Comparison of ENCODE assay signal across 12 cellular contexts in the genomic region with DNA sequence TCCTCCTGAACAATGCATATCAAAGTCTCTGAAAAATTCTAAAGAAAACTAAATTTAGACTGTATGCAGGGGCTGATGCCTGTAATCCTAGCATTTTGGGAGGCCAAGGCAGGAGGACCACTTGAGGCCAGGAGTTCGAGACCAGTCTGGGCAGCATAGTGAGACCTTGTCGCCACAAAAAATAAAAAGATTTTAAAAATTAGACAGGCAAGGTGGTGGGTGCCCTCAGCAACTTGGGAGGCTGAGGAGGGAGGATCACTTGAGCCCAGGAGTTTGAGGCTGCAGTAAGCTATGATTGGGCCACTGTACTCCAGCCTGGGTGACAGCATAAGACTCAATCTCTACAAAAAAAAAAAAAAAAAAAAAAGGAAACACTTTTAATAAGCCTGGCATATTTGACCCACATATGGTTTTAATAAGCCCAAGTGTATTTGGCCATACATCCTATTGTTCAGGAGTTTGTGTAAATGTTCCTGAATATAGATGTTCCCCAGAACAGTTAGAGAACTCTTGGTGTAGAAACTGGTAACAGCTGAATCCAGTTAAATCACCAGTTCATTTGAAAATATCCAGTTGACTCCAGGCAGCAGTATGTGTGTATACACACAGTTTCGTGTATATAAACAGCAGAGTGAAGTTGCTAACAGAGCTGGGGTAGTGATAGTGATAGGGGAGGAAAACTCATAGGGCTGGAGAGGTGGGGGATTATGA. TPM values are rescaled to one million over a fixed set of nuclear protein-coding genes. Genes with fewer than 3 reads are reported as not detected.
DNase-seq lines count a peak whose midpoint lies in the region; ATAC-seq and TF ChIP-seq lines count a peak whose summit lies in the region.
"Had no signal": no experiment of that assay in that cellular context is flagged by ENCODE, and none has a peak within 500 bp of the region (broad histone marks: within the 10 kb centered on the region; RNA-seq: fewer than 3 reads in every experiment).

No MANE protein-coding gene starts in this region.

- no peaks in the 10 kb centered on the region for H3K9me3 ChIP-seq in esophagus squamous epithelium
- H3K9me3 ChIP-seq in trophoblast cell (ENCODE audit: insufficient read depth, low read depth, low read length), result no peaks in the 10 kb centered on the region
- no peaks in the 10 kb centered on the region for H3K9me3 ChIP-seq in ascending aorta
- H3K9me3 ChIP-seq: HAP-1, heart left ventricle had no signal

- H3K23ac ChIP-seq in trophoblast cell (ENCODE audit: low read length), result no peak overlapping the region

- H4K8ac ChIP-seq in trophoblast cell (ENCODE audit: low read depth, low read length), result no peak overlapping the region

- H3K27me3 ChIP-seq in esophagus squamous epithelium, result no peaks in the 10 kb centered on the region
- H3K27me3 ChIP-seq in trophoblast cell (ENCODE audit: insufficient read depth, low read length), result no peaks in the 10 kb centered on the region
- no peaks in the 10 kb centered on the region for H3K27me3 ChIP-seq in ascending aorta
- H3K27me3 ChIP-seq: heart left ventricle had no signal

- no peaks in the 10 kb centered on the region for H3K79me2 ChIP-seq in trophoblast cell (ENCODE audit: control insufficient read depth, insufficient read depth, low read length, poor library complexity)

- no peaks in the 10 kb centered on the region for H3K36me3 ChIP-seq in esophagus squamous epithelium
- H3K36me3 ChIP-seq in trophoblast cell (ENCODE audit: control insufficient read depth in 1 of 2, insufficient read depth in 2 of 2, low read length in 2 of 2), result no peaks in the 10 kb centered on the region
- no peaks in the 10 kb centered on the region for H3K36me3 ChIP-seq in ascending aorta
- H3K36me3 ChIP-seq: HAP-1, heart left ventricle had no signal

- H3K4me2 ChIP-seq in trophoblast cell (ENCODE audit: low read length), result no peak overlapping the region

- H4K12ac ChIP-seq in trophoblast cell (ENCODE audit: low read depth, low read length), result no peak overlapping the region

- no peak overlapping the region for H3K18ac ChIP-seq in trophoblast cell (ENCODE audit: low read length)

- peak overlapping the region; percentile 4 for H4K91ac ChIP-seq in trophoblast cell (ENCODE audit: low read depth, low read length)

- peak overlapping the region; percentile 2 for H2BK5ac ChIP-seq in trophoblast cell (ENCODE audit: low read depth, low read length, poor library complexity)

- TF ChIP-seq POLR2A in esophagus squamous epithelium (IDR thresholded peaks at IDR 0.05), result no peak

- peaks cover 0 to 46% (median 6%) of the 10 kb centered on the region in 3 donors for H3K4me1 ChIP-seq in esophagus squamous epithelium
- H3K4me1 ChIP-seq in trophoblast cell (ENCODE audit: control insufficient read depth in 1 of 2, insufficient read depth in 2 of 2, low read length in 2 of 2), result peaks cover 8 to 16% of the 10 kb centered on the region in 2 experiments
- H3K4me1 ChIP-seq in ascending aorta, result no peaks in the 10 kb centered on the region

- DNase-seq in esophagus squamous epithelium (lab: John Stamatoyannopoulos, UW) (no peak), trophoblast cell (no peak), ascending aorta (ENCODE audit: low spot score in 2 of 2) (no peak), NK-92 (lab: John Stamatoyannopoulos, UW; ENCODE audit: unreplicated experiment) (no peak), GM19238 (ENCODE audit: insufficient read length, low spot score) (no peak)
- no peak for DNase-seq in activated effector memory CD4-positive, alpha-beta T cell treated with anti-CD3 and anti-CD28 coated beads, Interleukin-2, amount 50 U/mL, for 16 hours
- DNase-seq: NCI-H1694, substantia nigra had no signal

- H3K79me1 ChIP-seq in trophoblast cell (ENCODE audit: low read length), result peaks cover 9% of the 10 kb centered on the region

- H3K27ac ChIP-seq in esophagus squamous epithelium, result peak overlapping the region in 3 of 4 donors; percentile 59 to 82 (median 79)
- no peak overlapping the region for H3K27ac ChIP-seq in trophoblast cell (ENCODE audit: low read depth, low read length)
- no peak overlapping the region for H3K27ac ChIP-seq in ascending aorta

- TF ChIP-seq CTCF in esophagus squamous epithelium (IDR thresholded peaks at IDR 0.05), result no peak
- TF ChIP-seq CTCF in ascending aorta (IDR thresholded peaks at IDR 0.05), result no peak

- H3K4ac ChIP-seq in trophoblast cell (ENCODE audit: low read depth, low read length), result no peak overlapping the region

- H3K4me3 ChIP-seq in esophagus squamous epithelium (no peak overlapping the region), trophoblast cell (ENCODE audit: low read depth, low read length) (no peak overlapping the region), ascending aorta (no peak overlapping the region)
- H3K4me3 ChIP-seq: HAP-1, heart left ventricle had no signal

- intact Hi-C loops in esophagus squamous epithelium (cut with DNase I) (no loop called here), ascending aorta (cut with DNase I) (no loop called here)

- H2BK12ac ChIP-seq in trophoblast cell (ENCODE audit: low read length), result no peak overlapping the region

- 64 to 75% methylated on average over 3 of the region's 3 CpGs for WGBS in esophagus squamous epithelium, 2 donors
- no CpG with 5 or more reads among the region's 3 CpGs for WGBS in trophoblast cell (ENCODE audit: extremely low coverage, insufficient coverage, insufficient read length)

- peak overlapping the region; percentile 24 for H2AK5ac ChIP-seq in trophoblast cell (ENCODE audit: low read length)

- ATAC-seq in GM18517 (IDR thresholded peaks at IDR 0.05; ENCODE audit: unreplicated experiment), result peak; percentile 18
- peak; percentile 14 for ATAC-seq in HG03432 (IDR thresholded peaks at IDR 0.05; ENCODE audit: unreplicated experiment)

- no peak overlapping the region for H2AFZ ChIP-seq in trophoblast cell (ENCODE audit: insufficient read depth, low read length, poor library complexity)

- H3K9ac ChIP-seq in trophoblast cell (ENCODE audit: low read length), result no peak overlapping the region

- no peak overlapping the region for H3K14ac ChIP-seq in trophoblast cell (ENCODE audit: low read length)

- no peak overlapping the region for H2BK120ac ChIP-seq in trophoblast cell (ENCODE audit: insufficient read depth, low read length, poor library complexity)

RNA-seq across cellular contexts. Expression of gene MMD, which starts 30.3 kb away (rescaled TPM):
- total RNA-seq in esophagus squamous epithelium, result 10 to 100 TPM in 2 of 4 donors, 1 to 10 TPM in 2; 1.3 to 14.7 (median 8.9) TPM
- 52.1 and 57.7 TPM in 2 replicates for polyA plus RNA-seq in trophoblast cell (2013)
- total RNA-seq in ascending aorta, result 22.9 TPM

RNA-seq across cellular contexts. Expression of gene SMIM36, which starts 59.3 kb away (rescaled TPM):
- not detected for total RNA-seq in esophagus squamous epithelium
- polyA plus RNA-seq in trophoblast cell (2013), result not detected in 2 replicates
- total RNA-seq in ascending aorta, result not detected
- total RNA-seq: heart left ventricle had no signal
- polyA plus RNA-seq: heart left ventricle had no signal

Comparison
In these comparisons a context has a peak if more than half of its experiments do, and no peak if none do; other contexts are left out.
1. H3K27ac ChIP-seq: peak in esophagus squamous epithelium (3 of 4); none in trophoblast cell (single experiment) and ascending aorta (0 of 2).